1 cellular context compared by ENCODE assay signal in the genomic region with DNA sequence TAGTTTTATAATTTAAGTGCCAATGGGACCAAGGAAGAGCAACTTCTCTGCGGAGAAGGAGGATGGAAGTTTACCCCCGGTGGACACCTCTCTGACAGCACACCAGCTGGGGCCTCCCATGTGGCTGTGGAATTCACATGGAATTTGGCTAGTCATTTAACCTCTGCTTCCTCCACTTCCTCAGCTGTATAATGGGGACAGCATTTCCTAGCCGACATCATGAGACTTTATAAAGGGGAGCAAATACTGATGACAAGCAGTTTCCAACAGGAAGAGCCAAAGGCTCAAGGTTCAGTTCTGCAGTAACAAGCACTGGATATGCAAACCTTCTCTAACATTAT.
TF ChIP-seq lines count a peak whose summit lies in the region.

No MANE protein-coding gene starts in this region.

TF ChIP-seq in HepG2, 621 proteins besides CTCF, POLR2A, EP300 and RAD21 (continued from another document):
- TF ChIP-seq SALL1 (CRISPR knock-in tag; IDR thresholded peaks at IDR 0.05) (peak; percentile 40; the same call in 1 of the 2 replicates), SOX13 (IDR thresholded peaks at IDR 0.05) (no peak), SOX13 (CRISPR knock-in tag; conservative IDR thresholded peaks at IDR 0.05 in 1 of 2, IDR thresholded peaks at IDR 0.05 in 1 of 2) (peak in 1 of 2 experiments; percentile 17; a peak in 1 of 4 replicates), ZNF609 (CRISPR knock-in tag; IDR thresholded peaks at IDR 0.05; ENCODE audit: borderline replicate concordance) (no peak), ZNF280D (CRISPR knock-in tag; IDR thresholded peaks at IDR 0.05) (0 out of 2 replicates have a peak, but pooled peaks have one; percentile 4), ZNF3 (CRISPR knock-in tag; IDR thresholded peaks at IDR 0.05) (peak; percentile 59; the same call in 1 of the 2 replicates), ATRX (CRISPR knock-in tag; IDR thresholded peaks at IDR 0.05; ENCODE audit: borderline replicate concordance) (no peak), REL (CRISPR knock-in tag; conservative IDR thresholded peaks at IDR 0.05) (no peak), ZFX (CRISPR knock-in tag; IDR thresholded peaks at IDR 0.05; ENCODE audit: low read depth) (no peak), ZNF331 (CRISPR knock-in tag; IDR thresholded peaks at IDR 0.05) (peak; percentile 10; the same call in 1 of the 2 replicates), ZNF17 (CRISPR knock-in tag; IDR thresholded peaks at IDR 0.05) (no peak), FOSL2 (CRISPR knock-in tag; IDR thresholded peaks at IDR 0.05) (peak; percentile 17; the same call in 1 of the 2 replicates), AFF4 (CRISPR knock-in tag; IDR thresholded peaks at IDR 0.05) (0 out of 2 replicates have a peak, but pooled peaks have one; percentile 42)
- TF ChIP-seq, protein P1, sequence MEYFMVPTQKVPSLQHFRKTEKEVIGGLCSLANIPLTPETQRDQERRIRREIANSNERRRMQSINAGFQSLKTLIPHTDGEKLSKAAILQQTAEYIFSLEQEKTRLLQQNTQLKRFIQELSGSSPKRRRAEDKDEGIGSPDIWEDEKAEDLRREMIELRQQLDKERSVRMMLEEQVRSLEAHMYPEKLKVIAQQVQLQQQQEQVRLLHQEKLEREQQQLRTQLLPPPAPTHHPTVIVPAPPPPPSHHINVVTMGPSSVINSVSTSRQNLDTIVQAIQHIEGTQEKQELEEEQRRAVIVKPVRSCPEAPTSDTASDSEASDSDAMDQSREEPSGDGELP (IDR thresholded peaks at IDR 0.05; ENCODE audit: borderline replicate concordance, low read depth): peak; percentile 21; the same call in 1 of the 2 replicates
- TF ChIP-seq, protein P2, sequence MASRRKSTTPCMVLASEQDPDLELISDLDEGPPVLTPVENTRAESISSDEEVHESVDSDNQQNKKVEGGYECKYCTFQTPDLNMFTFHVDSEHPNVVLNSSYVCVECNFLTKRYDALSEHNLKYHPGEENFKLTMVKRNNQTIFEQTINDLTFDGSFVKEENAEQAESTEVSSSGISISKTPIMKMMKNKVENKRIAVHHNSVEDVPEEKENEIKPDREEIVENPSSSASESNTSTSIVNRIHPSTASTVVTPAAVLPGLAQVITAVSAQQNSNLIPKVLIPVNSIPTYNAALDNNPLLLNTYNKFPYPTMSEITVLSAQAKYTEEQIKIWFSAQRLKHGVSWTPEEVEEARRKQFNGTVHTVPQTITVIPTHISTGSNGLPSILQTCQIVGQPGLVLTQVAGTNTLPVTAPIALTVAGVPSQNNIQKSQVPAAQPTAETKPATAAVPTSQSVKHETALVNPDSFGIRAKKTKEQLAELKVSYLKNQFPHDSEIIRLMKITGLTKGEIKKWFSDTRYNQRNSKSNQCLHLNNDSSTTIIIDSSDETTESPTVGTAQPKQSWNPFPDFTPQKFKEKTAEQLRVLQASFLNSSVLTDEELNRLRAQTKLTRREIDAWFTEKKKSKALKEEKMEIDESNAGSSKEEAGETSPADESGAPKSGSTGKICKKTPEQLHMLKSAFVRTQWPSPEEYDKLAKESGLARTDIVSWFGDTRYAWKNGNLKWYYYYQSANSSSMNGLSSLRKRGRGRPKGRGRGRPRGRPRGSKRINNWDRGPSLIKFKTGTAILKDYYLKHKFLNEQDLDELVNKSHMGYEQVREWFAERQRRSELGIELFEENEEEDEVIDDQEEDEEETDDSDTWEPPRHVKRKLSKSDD (CRISPR knock-in tag; IDR thresholded peaks at IDR 0.05; ENCODE audit: low read depth): 0 out of 2 replicates have a peak, but pooled peaks have one; percentile 25
- TF ChIP-seq, protein P3, sequence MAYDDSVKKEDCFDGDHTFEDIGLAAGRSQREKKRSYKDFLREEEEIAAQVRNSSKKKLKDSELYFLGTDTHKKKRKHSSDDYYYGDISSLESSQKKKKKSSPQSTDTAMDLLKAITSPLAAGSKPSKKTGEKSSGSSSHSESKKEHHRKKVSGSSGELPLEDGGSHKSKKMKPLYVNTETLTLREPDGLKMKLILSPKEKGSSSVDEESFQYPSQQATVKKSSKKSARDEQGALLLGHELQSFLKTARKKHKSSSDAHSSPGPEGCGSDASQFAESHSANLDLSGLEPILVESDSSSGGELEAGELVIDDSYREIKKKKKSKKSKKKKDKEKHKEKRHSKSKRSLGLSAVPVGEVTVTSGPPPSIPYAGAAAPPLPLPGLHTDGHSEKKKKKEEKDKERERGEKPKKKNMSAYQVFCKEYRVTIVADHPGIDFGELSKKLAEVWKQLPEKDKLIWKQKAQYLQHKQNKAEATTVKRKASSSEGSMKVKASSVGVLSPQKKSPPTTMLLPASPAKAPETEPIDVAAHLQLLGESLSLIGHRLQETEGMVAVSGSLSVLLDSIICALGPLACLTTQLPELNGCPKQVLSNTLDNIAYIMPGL (CRISPR knock-in tag; IDR thresholded peaks at IDR 0.05; ENCODE audit: borderline replicate concordance in 1 of 2, low read depth in 1 of 2): no peak
- TF ChIP-seq, protein P4, sequence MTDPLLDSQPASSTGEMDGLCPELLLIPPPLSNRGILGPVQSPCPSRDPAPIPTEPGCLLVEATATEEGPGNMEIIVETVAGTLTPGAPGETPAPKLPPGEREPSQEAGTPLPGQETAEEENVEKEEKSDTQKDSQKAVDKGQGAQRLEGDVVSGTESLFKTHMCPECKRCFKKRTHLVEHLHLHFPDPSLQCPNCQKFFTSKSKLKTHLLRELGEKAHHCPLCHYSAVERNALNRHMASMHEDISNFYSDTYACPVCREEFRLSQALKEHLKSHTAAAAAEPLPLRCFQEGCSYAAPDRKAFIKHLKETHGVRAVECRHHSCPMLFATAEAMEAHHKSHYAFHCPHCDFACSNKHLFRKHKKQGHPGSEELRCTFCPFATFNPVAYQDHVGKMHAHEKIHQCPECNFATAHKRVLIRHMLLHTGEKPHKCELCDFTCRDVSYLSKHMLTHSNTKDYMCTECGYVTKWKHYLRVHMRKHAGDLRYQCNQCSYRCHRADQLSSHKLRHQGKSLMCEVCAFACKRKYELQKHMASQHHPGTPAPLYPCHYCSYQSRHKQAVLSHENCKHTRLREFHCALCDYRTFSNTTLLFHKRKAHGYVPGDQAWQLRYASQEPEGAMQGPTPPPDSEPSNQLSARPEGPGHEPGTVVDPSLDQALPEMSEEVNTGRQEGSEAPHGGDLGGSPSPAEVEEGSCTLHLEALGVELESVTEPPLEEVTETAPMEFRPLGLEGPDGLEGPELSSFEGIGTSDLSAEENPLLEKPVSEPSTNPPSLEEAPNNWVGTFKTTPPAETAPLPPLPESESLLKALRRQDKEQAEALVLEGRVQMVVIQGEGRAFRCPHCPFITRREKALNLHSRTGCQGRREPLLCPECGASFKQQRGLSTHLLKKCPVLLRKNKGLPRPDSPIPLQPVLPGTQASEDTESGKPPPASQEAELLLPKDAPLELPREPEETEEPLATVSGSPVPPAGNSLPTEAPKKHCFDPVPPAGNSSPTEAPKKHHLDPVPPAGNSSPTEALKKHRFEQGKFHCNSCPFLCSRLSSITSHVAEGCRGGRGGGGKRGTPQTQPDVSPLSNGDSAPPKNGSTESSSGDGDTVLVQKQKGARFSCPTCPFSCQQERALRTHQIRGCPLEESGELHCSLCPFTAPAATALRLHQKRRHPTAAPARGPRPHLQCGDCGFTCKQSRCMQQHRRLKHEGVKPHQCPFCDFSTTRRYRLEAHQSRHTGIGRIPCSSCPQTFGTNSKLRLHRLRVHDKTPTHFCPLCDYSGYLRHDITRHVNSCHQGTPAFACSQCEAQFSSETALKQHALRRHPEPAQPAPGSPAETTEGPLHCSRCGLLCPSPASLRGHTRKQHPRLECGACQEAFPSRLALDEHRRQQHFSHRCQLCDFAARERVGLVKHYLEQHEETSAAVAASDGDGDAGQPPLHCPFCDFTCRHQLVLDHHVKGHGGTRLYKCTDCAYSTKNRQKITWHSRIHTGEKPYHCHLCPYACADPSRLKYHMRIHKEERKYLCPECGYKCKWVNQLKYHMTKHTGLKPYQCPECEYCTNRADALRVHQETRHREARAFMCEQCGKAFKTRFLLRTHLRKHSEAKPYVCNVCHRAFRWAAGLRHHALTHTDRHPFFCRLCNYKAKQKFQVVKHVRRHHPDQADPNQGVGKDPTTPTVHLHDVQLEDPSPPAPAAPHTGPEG (CRISPR knock-in tag; IDR thresholded peaks at IDR 0.05): no peak
